ENCODE assay signal across 8 cellular contexts in the genomic region with DNA sequence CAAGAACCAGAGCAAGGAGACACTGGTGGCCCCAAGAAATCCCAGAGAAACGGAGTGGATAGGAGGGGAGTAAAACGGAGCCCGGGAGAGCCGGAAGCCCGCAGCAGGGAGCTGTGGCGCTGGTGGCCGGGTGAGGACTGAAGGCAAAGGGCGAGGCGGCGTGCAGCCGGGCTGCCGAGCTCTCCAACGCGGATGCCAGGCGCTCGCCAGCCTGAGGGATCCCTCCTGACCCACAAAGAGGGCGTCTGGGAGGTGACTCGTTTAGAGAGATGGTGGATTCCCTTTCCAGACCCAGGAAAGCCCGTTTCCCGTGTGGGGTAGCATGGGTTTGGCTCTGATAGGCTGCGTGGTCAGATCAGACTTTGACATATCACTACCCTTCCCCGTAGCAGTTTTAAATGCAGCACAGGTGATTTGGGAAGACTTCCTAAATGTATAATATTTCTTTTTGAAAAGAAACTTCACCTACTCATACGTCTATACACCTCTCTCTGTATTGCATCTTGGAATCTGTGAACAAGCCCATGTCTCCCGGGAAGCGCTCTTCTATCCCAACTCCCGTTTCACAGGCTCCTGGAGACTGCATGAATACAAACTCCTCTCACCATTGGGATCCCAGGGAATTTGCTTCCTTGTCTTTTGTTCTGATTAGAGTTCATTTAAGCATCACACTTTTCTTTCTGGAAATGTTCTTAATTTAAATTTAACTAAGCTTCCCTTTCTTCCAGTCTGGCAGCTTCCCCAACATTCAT.
DNase-seq lines count a peak whose midpoint lies in the region; ATAC-seq and TF ChIP-seq lines count a peak whose summit lies in the region.

No MANE protein-coding gene starts in this region.

- peak overlapping the region in 6 of 9 donors; percentile 32 to 87 (median 46) for H3K27ac Mint-ChIP-seq in naive thymus-derived CD4-positive, alpha-beta T cell

- H3K27ac ChIP-seq in VCaP (peak overlapping the region; percentile 48), aorta (ENCODE audit: low read depth in 1 of 2, low read length in 2 of 2) (peak overlapping the region in 1 of 2 donors; percentile 9)
- no peak overlapping the region for H3K27ac ChIP-seq in naive thymus-derived CD4-positive, alpha-beta T cell (ENCODE audit: low read depth, low read length)

- H3K4me3 ChIP-seq in GM12865 (ENCODE audit: low read depth, low read length) (peak overlapping the region; percentile 98), epithelial cell of proximal tubule (ENCODE audit: low read depth, low read length) (peak overlapping the region; percentile 98), aorta (ENCODE audit: low read length in 2 of 2) (peak overlapping the region; percentile 72 to 97)
- H3K4me3 ChIP-seq in naive thymus-derived CD4-positive, alpha-beta T cell (ENCODE audit: low read length): peak overlapping the region; percentile 83

- H3K4me1 ChIP-seq in naive thymus-derived CD4-positive, alpha-beta T cell (ENCODE audit: control insufficient read depth in 2 of 2, insufficient read depth in 2 of 2, low read length in 2 of 2): peaks cover 5 to 10% of the 10 kb centered on the region in 2 donors
- no peaks in the 10 kb centered on the region for H3K4me1 ChIP-seq in aorta (ENCODE audit: control insufficient read depth in 1 of 2, insufficient read depth in 2 of 2, low read length in 2 of 2)

- CTCF ChIA-PET in naive thymus-derived CD4-positive, alpha-beta T cell (lab: Charles Lee): interaction anchor here (1.2 kb wide), 2 partner anchors 146 to 147 kb away, joined by 3 to 5 read pairs; no protein-coding TSS in a partner anchor

- H3K36me3 ChIP-seq in naive thymus-derived CD4-positive, alpha-beta T cell (ENCODE audit: control insufficient read depth in 2 of 3, insufficient read depth in 3 of 3, low read length in 3 of 3): no peaks in the 10 kb centered on the region
- H3K36me3 ChIP-seq in aorta (ENCODE audit: control insufficient read depth in 1 of 2, insufficient read depth in 2 of 2, low read length in 1 of 2): no peaks in the 10 kb centered on the region

- ATAC-seq in HG03342 (IDR thresholded peaks at IDR 0.05; ENCODE audit: unreplicated experiment) (peak; percentile 20), aorta (ENCODE audit: low FRiP score) (peak; percentile 71)
- no peak for ATAC-seq in naive thymus-derived CD4-positive, alpha-beta T cell

- peak overlapping the region; percentile 87 to 99 (median 92) for H3K4me3 Mint-ChIP-seq in naive thymus-derived CD4-positive, alpha-beta T cell

- H3K36me3 Mint-ChIP-seq in naive thymus-derived CD4-positive, alpha-beta T cell: peaks cover 0 to 22% (median 0%) of the 10 kb centered on the region in 5 donors

- H3K9me3 Mint-ChIP-seq in naive thymus-derived CD4-positive, alpha-beta T cell: peaks cover 0 to 1% (median 0%) of the 10 kb centered on the region in 11 donors

- TF ChIP-seq CTCF in GM12865 (IDR thresholded peaks at IDR 0.05; ENCODE audit: insufficient read depth, low read depth, low read length, missing control alignments) (no peak), VCaP (conservative IDR thresholded peaks at IDR 0.05) (no peak), epithelial cell of proximal tubule (conservative IDR thresholded peaks at IDR 0.05; ENCODE audit: low read depth, low read length) (no peak)

- no peaks in the 10 kb centered on the region for H3K9me3 ChIP-seq in naive thymus-derived CD4-positive, alpha-beta T cell (ENCODE audit: control insufficient read depth in 2 of 3, low read length in 3 of 3)
- H3K9me3 ChIP-seq in aorta (ENCODE audit: control insufficient read depth, low read length): no peaks in the 10 kb centered on the region

- peaks cover 23 to 60% (median 38%) of the 10 kb centered on the region in 7 donors for H3K4me1 Mint-ChIP-seq in naive thymus-derived CD4-positive, alpha-beta T cell

- POLR2A ChIA-PET in naive thymus-derived CD4-positive, alpha-beta T cell (lab: Charles Lee): interaction anchor here (0.7 to 3.0 kb wide), 4 partner anchors 50 to 139 kb away, joined by 3 to 11 read pairs (median 6); no protein-coding TSS in a partner anchor

- peaks cover 0 to 16% (median 11%) of the 10 kb centered on the region in 5 donors for H3K27me3 Mint-ChIP-seq in naive thymus-derived CD4-positive, alpha-beta T cell

- intact Hi-C loops in naive thymus-derived CD4-positive, alpha-beta T cell (cut with micrococcal nuclease): loop anchor here (2.0 to 10.0 kb wide), 10 partner anchors 43 to 1038 kb away; a partner anchor contains a TSS
- intact Hi-C loops in aorta (cut with DNase I): loop anchor here in 1 of 2 donors (10.0 kb wide), 1 partner anchor 145 kb away; no protein-coding TSS in a partner anchor

- DNase-seq in GM12865 (ENCODE audit: low read depth): peak; percentile 39
- DNase-seq in epithelial cell of proximal tubule (ENCODE audit: low read depth): no peak
- DNase-seq in naive thymus-derived CD4-positive, alpha-beta T cell: peak in 2 of 9 donors; percentile 18 to 45
- peak; percentile 53 to 85 for DNase-seq in aorta
- no peak for DNase-seq in NCI-H2227 treated with DMSO at 0.1 percent for 48 hours (lab: John Stamatoyannopoulos, UW)
- DNase-seq in NCI-H446 treated with DMSO at 0.1 percent for 48 hours (lab: John Stamatoyannopoulos, UW): no peak

- 14 to 18% methylated on average over 26 of the region's 26 CpGs for WGBS in aorta, 2 donors

- no peaks in the 10 kb centered on the region for H3K27me3 ChIP-seq in naive thymus-derived CD4-positive, alpha-beta T cell (ENCODE audit: control insufficient read depth in 2 of 2, insufficient read depth in 2 of 2, low read length in 2 of 2)
- H3K27me3 ChIP-seq in aorta (ENCODE audit: control insufficient read depth in 1 of 2, insufficient read depth in 2 of 2, low read length in 1 of 2): no peaks in the 10 kb centered on the region

Comparison
In these comparisons a context has a peak if more than half of its experiments do, and no peak if none do; other contexts are left out.
1. DNase-seq: peak in GM12865 (single experiment) and aorta (2 of 2); none in epithelial cell of proximal tubule (single experiment), NCI-H2227 treated with DMSO at 0.1 percent for 48 hours (single experiment) and NCI-H446 treated with DMSO at 0.1 percent for 48 hours (single experiment).
2. Peak in every context shown above with its lines, with median percentiles within 50 percentile points of each other: H3K4me3 ChIP-seq.